Comparison of ENCODE assay signal across 14 cellular contexts in genomic region chr2:12847694-12848093, GRCh38.
"Had no signal": no experiment of that assay in that cellular context is flagged by ENCODE, and none has a peak within 500 bp of the region (broad histone marks: within the 10 kb centered on the region; RNA-seq: fewer than 3 reads in every experiment).

No MANE protein-coding gene starts in this region.

- H3K27me3 ChIP-seq: left lung, sigmoid colon had no signal

- H3K27me3 Mint-ChIP-seq: activated T-helper 17 cell treated with anti-CD3 and anti-CD28 coated beads, Interleukin-2, amount 50 U/mL, for 72 hours; progenitor cell of endocrine pancreas had no signal

- H3K27ac Mint-ChIP-seq: activated CD4-positive, alpha-beta T cell treated with anti-CD3 and anti-CD28 coated beads, Interleukin-2, amount 10 ng/mL, durations not matched to agents 7 days and 5 days; activated naive CD4-positive, alpha-beta T cell treated with anti-CD3 and anti-CD28 coated beads for 36 hours; activated T-helper 17 cell treated with anti-CD3 and anti-CD28 coated beads, Interleukin-2, amount 50 U/mL, for 72 hours; dendritic cell treated with granulocyte-macrophage colony-stimulating factor and Interleukin-4, amounts not matched to agents 40 ng/mL and 50 ng/mL, for 4 days; progenitor cell of endocrine pancreas; WTC11 had no signal

- H3K9me3 Mint-ChIP-seq: activated CD4-positive, alpha-beta T cell treated with anti-CD3 and anti-CD28 coated beads, Interleukin-2, amount 10 ng/mL, durations not matched to agents 7 days and 5 days; activated naive CD4-positive, alpha-beta T cell treated with anti-CD3 and anti-CD28 coated beads for 36 hours; activated T-helper 17 cell treated with anti-CD3 and anti-CD28 coated beads, Interleukin-2, amount 50 U/mL, for 72 hours; dendritic cell treated with granulocyte-macrophage colony-stimulating factor and Interleukin-4, amounts not matched to agents 40 ng/mL and 50 ng/mL, for 4 days had no signal

- H3K36me3 Mint-ChIP-seq: WTC11 had no signal

- H3K9me3 ChIP-seq: left lung, sigmoid colon had no signal

- H3K4me1 Mint-ChIP-seq: activated CD4-positive, alpha-beta T cell treated with anti-CD3 and anti-CD28 coated beads, Interleukin-2, amount 10 ng/mL, durations not matched to agents 7 days and 5 days; activated T-helper 17 cell treated with anti-CD3 and anti-CD28 coated beads, Interleukin-2, amount 50 U/mL, for 72 hours had no signal

- H3K4me1 ChIP-seq: left lung had no signal

- H3K27ac ChIP-seq: left lung, sigmoid colon, SK-N-MC had no signal

- H3K4me3 Mint-ChIP-seq: activated CD4-positive, alpha-beta T cell treated with anti-CD3 and anti-CD28 coated beads, Interleukin-2, amount 10 ng/mL, durations not matched to agents 7 days and 5 days; activated naive CD4-positive, alpha-beta T cell treated with anti-CD3 and anti-CD28 coated beads for 36 hours; activated T-helper 17 cell treated with anti-CD3 and anti-CD28 coated beads, Interleukin-2, amount 50 U/mL, for 72 hours; dendritic cell treated with granulocyte-macrophage colony-stimulating factor and Interleukin-4, amounts not matched to agents 40 ng/mL and 50 ng/mL, for 4 days; WTC11 had no signal

- DNase-seq: activated CD4-positive, alpha-beta T cell treated with anti-CD3 and anti-CD28 coated beads, Interleukin-2, amount 10 ng/mL, durations not matched to agents 7 days and 5 days; activated naive CD4-positive, alpha-beta T cell treated with anti-CD3 and anti-CD28 coated beads for 36 hours; activated T-cell treated with anti-CD3 and anti-CD28 coated beads for 4 hours; islet precursor cell; left lung; mesendoderm; sigmoid colon; stimulated activated CD4-positive, alpha-beta T cell treated with anti-CD3 and anti-CD28 coated beads, Interleukin-12 subunit alpha, Interleukin-12 subunit beta, amount 100 ng/mL, for 4 hours; stimulated activated naive CD4-positive, alpha-beta T cell treated with Interleukin-2 at 50 U/mL for 16 hours had no signal

- ATAC-seq: activated T-helper 17 cell treated with anti-CD3 and anti-CD28 coated beads, Interleukin-2, amount 50 U/mL, for 72 hours; left lung; WTC11 had no signal

- H3K36me3 ChIP-seq: left lung, sigmoid colon had no signal

- H3K4me3 ChIP-seq: left lung, sigmoid colon, SK-N-MC had no signal
